In genomic region chr21:44617071-44617501, GRCh38 we compare ENCODE assay signal across 27 cellular contexts. TPM values are rescaled to one million over a fixed set of nuclear protein-coding genes. Genes with fewer than 3 reads are reported as not detected.
DNase-seq lines count a peak whose midpoint lies in the region; ATAC-seq and TF ChIP-seq lines count a peak whose summit lies in the region.
"Had no signal": no experiment of that assay in that cellular context is flagged by ENCODE, and none has a peak within 500 bp of the region (broad histone marks: within the 10 kb centered on the region; RNA-seq: fewer than 3 reads in every experiment).

No MANE protein-coding gene starts in this region.

- 0 out of 3 replicates have a peak, but pooled peaks have one; percentile 22 for TF ChIP-seq CTCF in H9 (conservative IDR thresholded peaks at IDR 0.05)

- H3K9me3 Mint-ChIP-seq in CD4-positive, alpha-beta memory T cell = peaks cover 2 to 28% (median 20%) of the 10 kb centered on the region in 8 donors
- peaks cover 27 to 33% of the 10 kb centered on the region in 2 experiments for H3K9me3 Mint-ChIP-seq in H9

- H3K27me3 Mint-ChIP-seq in CD4-positive, alpha-beta memory T cell = no peaks in the 10 kb centered on the region
- H3K27me3 Mint-ChIP-seq in H9 (ENCODE audit: low read depth) = peaks cover 2% of the 10 kb centered on the region

- H2BK15ac ChIP-seq in H9 (ENCODE audit: low read depth, low read length) (no peak overlapping the region), neuronal stem cell (ENCODE audit: low read length) (no peak overlapping the region)

- no peak overlapping the region for H3K4me2 ChIP-seq in H9 (ENCODE audit: insufficient read depth, insufficient read length, low read length)
- no peak overlapping the region for H3K4me2 ChIP-seq in neuronal stem cell (ENCODE audit: insufficient read depth, low read length, poor library complexity, severe bottlenecking)

- no peak overlapping the region for H3K4ac ChIP-seq in H9 (ENCODE audit: low read depth, low read length)
- H3K4ac ChIP-seq in neuronal stem cell (ENCODE audit: low read length) = no peak overlapping the region

- H3K14ac ChIP-seq in H9 (ENCODE audit: insufficient read depth, low read length) = peak overlapping the region; percentile 9; the same call in 1 of the 2 replicates
- H3K14ac ChIP-seq in neuronal stem cell (ENCODE audit: low read length) = no peak overlapping the region

- no peak overlapping the region for H3K4me3 Mint-ChIP-seq in CD4-positive, alpha-beta memory T cell
- H3K4me3 Mint-ChIP-seq in H9 = no peak overlapping the region; a peak in 1 of 5 replicates
- H3K4me3 Mint-ChIP-seq: nephron had no signal

- H3K9ac ChIP-seq in H9 (ENCODE audit: extremely low read depth, insufficient read length, low read length) (no peak overlapping the region), neuronal stem cell (ENCODE audit: low read depth, low read length, poor library complexity) (no peak overlapping the region)
- H3K9ac ChIP-seq: parathyroid adenoma had no signal

- H3K56ac ChIP-seq in H9 (ENCODE audit: insufficient read length, low read depth, low read length) = no peak overlapping the region

- POLR2A ChIA-PET in CD4-positive, alpha-beta memory T cell (lab: Charles Lee; ENCODE audit: partially characterized antibody) = interaction anchor here (2.5 to 3.1 kb wide), 2 partner anchors 38 to 41 kb away, joined by 12 to 29 read pairs; partner anchors contain the start of genes KRTAP12-3 and KRTAP12-4

- H3K79me1 ChIP-seq in H9 (ENCODE audit: insufficient read depth, low read depth, low read length, poor library complexity, severe bottlenecking) (no peaks in the 10 kb centered on the region), neuronal stem cell (ENCODE audit: low read depth, low read length) (no peaks in the 10 kb centered on the region)

- H2AFZ ChIP-seq in H9 (ENCODE audit: low read length) (no peak overlapping the region), neuronal stem cell (ENCODE audit: low read length) (no peak overlapping the region)
- H2AFZ ChIP-seq: parathyroid adenoma had no signal

- DNase-seq in CD4-positive, alpha-beta memory T cell = no peak
- no peak for DNase-seq in H9
- peak; percentile 50 for DNase-seq in ecto neural progenitor cell (ENCODE audit: low spot score)
- DNase-seq in neuronal stem cell (ENCODE audit: low spot score) = no peak
- DNase-seq in DMS 273 treated with DMSO at 0.1 percent for 48 hours (lab: John Stamatoyannopoulos, UW) = no peak
- DNase-seq: activated T-cell treated with anti-CD3 and anti-CD28 coated beads for 4 hours; GOT3; NCI-H1105; NCI-H1930; NCI-H748 treated with DMSO at 0.1 percent for 48 hours; stimulated activated CD4-positive, alpha-beta T cell treated with anti-CD3 and anti-CD28 coated beads, Interleukin-2, amount 100 ng/mL, for 48 hours; trophoblast cell had no signal

- no peak overlapping the region for H3T11ph ChIP-seq in H9 (ENCODE audit: low read length)

- H2AK5ac ChIP-seq in H9 (ENCODE audit: insufficient read length, low read length) (no peak overlapping the region), neuronal stem cell (ENCODE audit: low read depth, low read length) (peak overlapping the region; percentile 41)

- no peak overlapping the region for H2BK120ac ChIP-seq in H9 (ENCODE audit: low read depth, low read length, poor library complexity, severe bottlenecking)
- H2BK120ac ChIP-seq in neuronal stem cell (ENCODE audit: low read depth, low read length) = no peak overlapping the region

- no peaks in the 10 kb centered on the region for H3K9me3 ChIP-seq in CD4-positive, alpha-beta memory T cell (ENCODE audit: control insufficient read depth in 1 of 2, low read length in 2 of 2)
- H3K9me3 ChIP-seq in H9 (ENCODE audit: control insufficient read depth, low read depth, low read length) (peaks cover 4% of the 10 kb centered on the region), neuronal stem cell (replicated peaks in 1 of 2; ENCODE audit: control insufficient read depth in 2 of 2, insufficient read depth in 1 of 2, low read depth in 1 of 2, low read length in 2 of 2) (peaks cover 2 to 5% of the 10 kb centered on the region in 2 donors)

- peaks cover 17 to 21% of the 10 kb centered on the region in 2 donors for H3K36me3 Mint-ChIP-seq in CD4-positive, alpha-beta memory T cell
- H3K36me3 Mint-ChIP-seq in H9 (ENCODE audit: insufficient read depth in 1 of 3, low read depth in 3 of 3) = peaks cover 5 to 22% (median 18%) of the 10 kb centered on the region in 3 experiments

- no peak overlapping the region for H2BK5ac ChIP-seq in H9 (ENCODE audit: insufficient read length, low read length)
- H2BK5ac ChIP-seq in neuronal stem cell (ENCODE audit: low read length) = peak overlapping the region; percentile 26

- H2BK12ac ChIP-seq in H9 (ENCODE audit: insufficient read length, low read depth, low read length) = no peak overlapping the region
- H2BK12ac ChIP-seq in neuronal stem cell (ENCODE audit: low read length) = peak overlapping the region; percentile 60

- H4K8ac ChIP-seq in H9 (replicated peaks; ENCODE audit: insufficient read length, low read depth, low read length) (no peak overlapping the region), neuronal stem cell (ENCODE audit: low read depth, low read length) (no peak overlapping the region)

- H4K91ac ChIP-seq in H9 (ENCODE audit: insufficient read length, low read depth, low read length) (no peak overlapping the region), neuronal stem cell (ENCODE audit: low read depth, low read length, poor library complexity) (no peak overlapping the region)

- H3K4me1 ChIP-seq in CD4-positive, alpha-beta memory T cell (ENCODE audit: insufficient read depth, low read length) = peaks cover 43% of the 10 kb centered on the region
- no peaks in the 10 kb centered on the region for H3K4me1 ChIP-seq in H9 (ENCODE audit: insufficient read depth, low read length)
- H3K4me1 ChIP-seq in neuronal stem cell (ENCODE audit: control insufficient read depth in 2 of 2, insufficient read depth in 1 of 2, low read depth in 1 of 2, low read length in 2 of 2) = no peaks in the 10 kb centered on the region
- H3K4me1 ChIP-seq: parathyroid adenoma, SJSA1 had no signal

- no CpG with 5 or more reads among the region's 8 CpGs for WGBS in H9 (ENCODE audit: extremely low coverage, insufficient read length, low lambda C conversion rate)
- WGBS in neuronal stem cell (ENCODE audit: extremely low coverage in 2 of 2, insufficient read length in 2 of 2, insufficient replicate concordance in 1 of 2), 2 donors = no CpG with 5 or more reads among the region's 8 CpGs

- H3K79me2 ChIP-seq in H9 (ENCODE audit: insufficient read depth, low read length) = no peaks in the 10 kb centered on the region
- H3K79me2 ChIP-seq: parathyroid adenoma had no signal

- CTCF ChIA-PET in CD4-positive, alpha-beta memory T cell (lab: Charles Lee; ENCODE audit: partially characterized antibody) = interaction anchor here (0.6 to 2.8 kb wide), 3 partner anchors 36 to 107 kb away, joined by 4 to 10 read pairs (median 6); no protein-coding TSS in a partner anchor

- no peaks in the 10 kb centered on the region for H3K23me2 ChIP-seq in H9 (ENCODE audit: insufficient read length, low read depth, low read length, poor library complexity, severe bottlenecking)

- peaks cover 30 to 60% (median 47%) of the 10 kb centered on the region in 4 donors for H3K4me1 Mint-ChIP-seq in CD4-positive, alpha-beta memory T cell
- H3K4me1 Mint-ChIP-seq in H9 = peaks cover 27% of the 10 kb centered on the region in 2 experiments
- H3K4me1 Mint-ChIP-seq: nephron had no signal

- H3K27ac Mint-ChIP-seq in CD4-positive, alpha-beta memory T cell = peak overlapping the region in 4 of 7 donors; percentile 12 to 96 (median 67)
- peak overlapping the region in 2 of 3 experiments; percentile 53 to 75; a peak in 4 of 7 replicates for H3K27ac Mint-ChIP-seq in H9
- H3K27ac Mint-ChIP-seq: nephron had no signal

- no peak overlapping the region for H3K4me3 ChIP-seq in CD4-positive, alpha-beta memory T cell (ENCODE audit: low read length in 2 of 2)
- H3K4me3 ChIP-seq in neuronal stem cell (ENCODE audit: low read length in 2 of 2) = no peak overlapping the region
- H3K4me3 ChIP-seq: K562, SJSA1 had no signal

- H2BK20ac ChIP-seq in H9 (ENCODE audit: low read depth, low read length, poor library complexity, severe bottlenecking) = no peak overlapping the region

- H3K27ac ChIP-seq in CD4-positive, alpha-beta memory T cell (ENCODE audit: low read depth, low read length) = no peak overlapping the region
- no peak overlapping the region for H3K27ac ChIP-seq in H9 (ENCODE audit: insufficient read length, low read depth, low read length)
- H3K27ac ChIP-seq in neuronal stem cell (replicated peaks; ENCODE audit: low read length) = no peak overlapping the region
- H3K27ac ChIP-seq: C4-2B, parathyroid adenoma, SJSA1 had no signal

- no peak overlapping the region for H3K18ac ChIP-seq in H9 (ENCODE audit: insufficient read length, low read depth, low read length)
- peak overlapping the region; percentile 78 for H3K18ac ChIP-seq in neuronal stem cell (ENCODE audit: low read length)

- ATAC-seq in GM18858 (IDR thresholded peaks at IDR 0.05; ENCODE audit: unreplicated experiment) (no peak), HG03196 (IDR thresholded peaks at IDR 0.05; ENCODE audit: unreplicated experiment) (no peak)
- ATAC-seq: K562 had no signal

- no peak overlapping the region for H4K5ac ChIP-seq in H9 (ENCODE audit: insufficient read length, low read depth, low read length)

- no peak overlapping the region for H3K23ac ChIP-seq in H9 (ENCODE audit: insufficient read length, low read depth, low read length)
- H3K23ac ChIP-seq in neuronal stem cell (ENCODE audit: low read depth, low read length, poor library complexity) = no peak overlapping the region

- H3K36me3 ChIP-seq in CD4-positive, alpha-beta memory T cell (ENCODE audit: insufficient read depth, low read length) = no peaks in the 10 kb centered on the region
- H3K36me3 ChIP-seq in neuronal stem cell (replicated peaks in 1 of 2; ENCODE audit: control insufficient read depth in 2 of 2, insufficient read depth in 2 of 2, low read length in 2 of 2) = no peaks in the 10 kb centered on the region
- H3K36me3 ChIP-seq: SJSA1 had no signal

- no peaks in the 10 kb centered on the region for H4K20me1 ChIP-seq in H9 (ENCODE audit: control insufficient read depth, insufficient read depth, insufficient read length)

- intact Hi-C loops in CD4-positive, alpha-beta memory T cell (cut with micrococcal nuclease) = loop anchor here (10.0 kb wide), 1 partner anchor 72 kb away; the partner anchor contains the start of gene KRTAP10-1

- no peaks in the 10 kb centered on the region for H3K27me3 ChIP-seq in CD4-positive, alpha-beta memory T cell (ENCODE audit: insufficient read depth, low read length)
- H3K27me3 ChIP-seq in H9 (ENCODE audit: insufficient read depth, low read length) = no peaks in the 10 kb centered on the region
- H3K27me3 ChIP-seq in neuronal stem cell (ENCODE audit: control insufficient read depth in 3 of 3, insufficient read depth in 3 of 3, low read depth in 1 of 3, low read length in 3 of 3) = no peaks in the 10 kb centered on the region

RNA-seq across cellular contexts. Expression of gene KRTAP10-8, which starts 5.2 kb away (rescaled TPM):
- not detected for total RNA-seq in CD4-positive, alpha-beta memory T cell
- polyA plus RNA-seq in CD4-positive, alpha-beta memory T cell = not detected
- total RNA-seq in H9 (2021) = not detected in 2 replicates
- polyA plus RNA-seq in neuronal stem cell (2013, experiment 1 of 2) = not detected
- not detected for polyA plus RNA-seq in neuronal stem cell (2013, experiment 2 of 2)
- total RNA-seq: cerebellum, glomerular endothelial cell, HT1080, K562, MCF 10A, mononuclear cell, RPMI7951, SJSA1 had no signal
- polyA plus RNA-seq: adipose tissue, K562, keratinocyte had no signal

RNA-seq across cellular contexts. Expression of gene KRTAP10-9, which starts 9.8 kb away (rescaled TPM):
- total RNA-seq in CD4-positive, alpha-beta memory T cell = not detected
- polyA plus RNA-seq in CD4-positive, alpha-beta memory T cell = not detected
- total RNA-seq in H9 (2021) = not detected in 2 replicates
- polyA plus RNA-seq in neuronal stem cell (2013, experiment 1 of 2) = not detected
- not detected for polyA plus RNA-seq in neuronal stem cell (2013, experiment 2 of 2)
- total RNA-seq: cerebellum, glomerular endothelial cell, HT1080, K562, MCF 10A, mononuclear cell, RPMI7951, SJSA1 had no signal
- polyA plus RNA-seq: adipose tissue, K562, keratinocyte had no signal

RNA-seq across cellular contexts. Expression of gene KRTAP10-7, which starts 16.7 kb away (rescaled TPM):
- not detected for total RNA-seq in CD4-positive, alpha-beta memory T cell
- not detected for polyA plus RNA-seq in CD4-positive, alpha-beta memory T cell
- total RNA-seq in H9 (2021) = not detected in 2 replicates
- not detected for polyA plus RNA-seq in neuronal stem cell (2013, experiment 1 of 2)
- 0.03 TPM for polyA plus RNA-seq in neuronal stem cell (2013, experiment 2 of 2)
- total RNA-seq: cerebellum, glomerular endothelial cell, HT1080, K562, MCF 10A, mononuclear cell, RPMI7951, SJSA1 had no signal
- polyA plus RNA-seq: adipose tissue, K562, keratinocyte had no signal

RNA-seq across cellular contexts. Expression of gene KRTAP10-10, which starts 20.1 kb away (rescaled TPM):
- not detected for total RNA-seq in CD4-positive, alpha-beta memory T cell
- not detected for polyA plus RNA-seq in CD4-positive, alpha-beta memory T cell
- not detected in 2 replicates for total RNA-seq in H9 (2021)
- polyA plus RNA-seq in neuronal stem cell (2013, experiment 1 of 2) = not detected
- not detected for polyA plus RNA-seq in neuronal stem cell (2013, experiment 2 of 2)
- total RNA-seq: cerebellum, glomerular endothelial cell, HT1080, K562, MCF 10A, mononuclear cell, RPMI7951, SJSA1 had no signal
- polyA plus RNA-seq: adipose tissue, K562, keratinocyte had no signal

RNA-seq across cellular contexts. Expression of gene KRTAP10-6, which starts 24.8 kb away (rescaled TPM):
- not detected for total RNA-seq in CD4-positive, alpha-beta memory T cell
- polyA plus RNA-seq in CD4-positive, alpha-beta memory T cell = not detected
- not detected in 2 replicates for total RNA-seq in H9 (2021)
- 0.06 TPM for polyA plus RNA-seq in neuronal stem cell (2013, experiment 1 of 2)
- not detected for polyA plus RNA-seq in neuronal stem cell (2013, experiment 2 of 2)
- total RNA-seq: cerebellum, glomerular endothelial cell, HT1080, K562, MCF 10A, mononuclear cell, RPMI7951, SJSA1 had no signal
- polyA plus RNA-seq: adipose tissue, K562, keratinocyte had no signal
